Comparison of ENCODE assay signal across 9 cellular contexts in the genomic region with DNA sequence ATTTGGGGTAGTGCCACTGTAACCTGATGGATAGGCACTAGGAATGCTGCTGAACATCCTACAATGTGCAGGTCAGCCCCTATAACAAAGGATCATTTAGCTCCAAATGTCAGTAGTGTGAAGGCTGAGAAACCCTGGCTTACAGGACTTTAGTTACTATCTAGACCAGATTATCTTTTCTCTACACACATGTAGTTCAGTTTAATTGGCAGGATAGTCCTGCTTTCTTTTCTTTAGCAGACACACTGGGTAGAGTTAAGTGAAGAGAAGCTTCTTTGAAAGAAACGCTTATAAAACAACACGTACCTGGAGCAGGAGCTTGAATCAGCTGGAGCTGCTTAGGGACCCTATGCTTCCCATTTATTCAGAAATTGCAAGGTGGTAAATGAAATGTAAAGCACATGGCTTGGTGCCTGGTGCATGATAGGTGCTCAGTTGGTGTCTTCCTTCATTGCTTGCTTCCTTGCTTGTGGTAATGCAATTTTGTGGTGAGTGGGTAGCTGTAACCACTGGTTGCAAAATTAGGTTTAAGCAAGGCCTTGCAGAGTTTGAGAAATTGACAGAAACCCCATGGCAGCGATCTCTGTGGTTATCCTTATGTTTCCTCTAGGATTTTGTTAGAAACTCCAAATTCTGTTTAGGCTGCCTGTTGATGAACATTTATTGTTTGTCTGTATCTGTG. TPM values are rescaled to one million over a fixed set of nuclear protein-coding genes. Genes with fewer than 3 reads are reported as not detected.
DNase-seq lines count a peak whose midpoint lies in the region; ATAC-seq, FAIRE-seq and TF ChIP-seq lines count a peak whose summit lies in the region.
"Had no signal": no experiment of that assay in that cellular context is flagged by ENCODE, and none has a peak within 500 bp of the region (broad histone marks: within the 10 kb centered on the region; RNA-seq: fewer than 3 reads in every experiment).

No MANE protein-coding gene starts in this region.

- peaks cover 12% of the 10 kb centered on the region for H4K20me1 ChIP-seq in K562 (replicated peaks; ENCODE audit: control insufficient read depth, insufficient read depth, low read length)

- H3K9me3 ChIP-seq in K562 (replicated peaks; ENCODE audit: control insufficient read depth, insufficient read depth, low read depth, low read length), result no peaks in the 10 kb centered on the region
- H3K9me3 ChIP-seq: tibial nerve had no signal

- no peak for TF ChIP-seq POLR2A in GM12891 (IDR thresholded peaks at IDR 0.05; ENCODE audit: low read depth, low read length)
- TF ChIP-seq POLR2A in K562 (conservative IDR thresholded peaks at IDR 0.05), result no peak

- POLR2A ChIA-PET in K562 (lab: Yijun Ruan, JAX), result interaction anchor here (1.5 kb wide), 1 partner anchor 10 kb away, joined by 4 read pairs; a partner anchor contains a TSS

- H3K9ac ChIP-seq in K562 (ENCODE audit: insufficient read depth in 1 of 2, low read depth in 2 of 2, low read length in 2 of 2), result peak overlapping the region in 1 of 2 experiments; percentile 17; a peak in 1 of 4 replicates

- no peak for TF ChIP-seq RAD21 in K562 (CRISPR knock-in tag; conservative IDR thresholded peaks at IDR 0.05 in 1 of 2, IDR thresholded peaks at IDR 0.05 in 1 of 2)

- intact Hi-C loops in K562 (cut with micrococcal nuclease), result no loop called here

- H3K79me2 ChIP-seq in K562 (ENCODE audit: control insufficient read depth, insufficient read depth, low read length), result peaks cover 85% of the 10 kb centered on the region

- H3K36me3 ChIP-seq in K562 (ENCODE audit: control insufficient read depth, insufficient read depth, low read length), result peaks cover 9% of the 10 kb centered on the region; the same call in 1 of the 3 replicates
- H3K36me3 ChIP-seq: tibial nerve had no signal

- peak; percentile 38 for FAIRE-seq in GM12891 (lab: Jason Lieb, UNC)
- FAIRE-seq in K562 (lab: Jason Lieb, UNC), result no peak

- no TSS peak for BruUV-seq in K562 (replicated peaks; lab: Mats Ljungman, UMichigan)

- H3K9me1 ChIP-seq in K562 (ENCODE audit: control insufficient read depth, insufficient read depth, low read length), result no peaks in the 10 kb centered on the region

- 36% methylated on average over 3 of the region's 3 CpGs for WGBS in K562 (ENCODE audit: insufficient coverage, low coverage, missing lambda C conversion rate)

- in situ Hi-C loops in K562 (cut with MboI), result no loop called here

- no peak for TF ChIP-seq CTCF in K562 (IDR thresholded peaks at IDR 0.05 in 2 of 3, conservative IDR thresholded peaks at IDR 0.05 in 1 of 3; ENCODE audit: insufficient read depth in 2 of 3, low read depth in 1 of 3, low read length in 3 of 3)

- no peaks in the 10 kb centered on the region for H3K27me3 ChIP-seq in K562 (ENCODE audit: control insufficient read depth in 2 of 2, insufficient read depth in 2 of 2, low read length in 2 of 2)
- H3K27me3 ChIP-seq: tibial nerve had no signal

- DNase-seq in GM12891 (ENCODE audit: insufficient read length, low spot score) (no peak), NOMO-1 treated with DMSO at 0.1 percent for 48 hours (lab: John Stamatoyannopoulos, UW; ENCODE audit: unreplicated experiment) (peak; percentile 95), K562 (ENCODE audit: extremely low read depth in 1 of 4, low spot score in 3 of 4) (no peak), renal cortical epithelial cell (ENCODE audit: low read depth) (peak; percentile 56), AG20443 (ENCODE audit: low spot score) (no peak)
- no peak for DNase-seq in stimulated activated CD4-positive, alpha-beta T cell treated with anti-CD3 and anti-CD28 coated beads, Interleukin-15, amount 100 ng/mL, for 24 hours
- DNase-seq: NCI-H146 had no signal

- TF ChIP-seq EP300 in K562 (IDR thresholded peaks at IDR 0.05; ENCODE audit: low read length), result no peak

- ATAC-seq in K562, result no peak
- no peak for ATAC-seq in GM21619 (IDR thresholded peaks at IDR 0.05; ENCODE audit: unreplicated experiment)

- peaks cover 11 to 37% of the 10 kb centered on the region in 2 experiments for H3K4me1 ChIP-seq in K562 (replicated peaks in 1 of 2; ENCODE audit: control insufficient read depth in 2 of 2, insufficient read depth in 2 of 2, low read length in 2 of 2)

- no peak overlapping the region for H2AFZ ChIP-seq in K562 (ENCODE audit: low read depth, low read length)

- H3K4me2 ChIP-seq in K562 (ENCODE audit: insufficient read depth, low read length), result no peak overlapping the region

- H3K27ac ChIP-seq in K562 (ENCODE audit: extremely low read depth, low read depth, low read length), result no peak overlapping the region
- H3K27ac ChIP-seq: tibial nerve had no signal

- no peak overlapping the region for H3K4me3 ChIP-seq in K562
- H3K4me3 ChIP-seq: tibial nerve had no signal

- CTCF ChIA-PET in K562 (lab: Yijun Ruan, JAX; ENCODE audit: low intra/inter-chr PET ratio), result no interaction called here

TF ChIP-seq in GM12891, 5 proteins besides CTCF, POLR2A, EP300 and RAD21:
- TF ChIP-seq PAX5 (IDR thresholded peaks at IDR 0.05; ENCODE audit: insufficient read depth, low read length, severe bottlenecking), result no peak
- TF ChIP-seq SPI1 (IDR thresholded peaks at IDR 0.05; ENCODE audit: low read depth, low read length), result 0 out of 2 replicates have a peak, but pooled peaks have one; percentile 12
TF ChIP-seq in GM12891: peak in this region for 1.

TF ChIP-seq in K562, 482 proteins besides CTCF, POLR2A, EP300 and RAD21 (continues in another document):
- no peak for TF ChIP-seq KAT2B (IDR thresholded peaks at IDR 0.05; ENCODE audit: low read depth, low read length)

RNA-seq across cellular contexts. Expression of a gene that starts 9.4 kb away (rescaled TPM):
- 47.5 TPM for polyA plus RNA-seq in GM12891 (2012; ENCODE audit: low read depth, missing spikeins)
- total RNA-seq in K562 (2011; cell fraction: chromatin; rRNA removed; ENCODE audit: low replicate concordance), result 42.0 and 73.0 TPM in 2 replicates
- total RNA-seq in K562 (2011; cell fraction: nucleolus; rRNA removed), result 27.7 and 29.2 TPM in 2 replicates
- 44.9 and 62.3 TPM in 2 replicates for total RNA-seq in K562 (2011; cell fraction: nucleoplasm; rRNA removed)
- total RNA-seq in K562 (2014; rRNA removed) (69.1 and 74.8 TPM in 2 replicates), K562 (2014; rRNA removed; fragmentation: Illumina TruSeq; extraction: Trizol) (81.2 and 105 TPM in 2 replicates), K562 (2015; rRNA removed; fragmentation: Illumina TruSeq; extraction: Trizol) (80.9 and 82.2 TPM in 2 replicates), K562 (2021) (65.8 and 66.1 TPM in 2 replicates), renal cortical epithelial cell (164 and 204 TPM in 2 replicates)
- polyA plus RNA-seq in K562 (2011; rRNA removed) (85.0 and 107 TPM in 2 replicates), K562 (2014; fragmentation: Illumina TruSeq; extraction: Trizol) (67.6 and 79.1 TPM in 2 replicates), K562 (2014; fragmentation: Nextera tagmentation; extraction: Ambion mirVana) (10 to 100 TPM; 12.2 to 16.3 TPM), K562 (2014; rRNA removed) (70.8 and 86.0 TPM in 2 replicates)
- 27.8 and 39.5 TPM in 2 replicates for polyA plus RNA-seq in K562 (2011; cell fraction: cytosol; rRNA removed)
- 9.7 and 27.7 TPM in 2 replicates for polyA plus RNA-seq in K562 (2011; cell fraction: nucleus; rRNA removed)
- polyA plus RNA-seq in K562 (2012), result 58.8 and 97.2 TPM in 2 replicates
- 39.8 and 63.4 TPM in 2 replicates for polyA minus RNA-seq in K562 (2011; rRNA and poly(A)+ RNA removed)
- polyA minus RNA-seq in K562 (2011; cell fraction: cytosol; rRNA and poly(A)+ RNA removed), result 24.4 and 27.4 TPM in 2 replicates
- polyA minus RNA-seq in K562 (2011; cell fraction: nucleus; rRNA and poly(A)+ RNA removed), result 16.8 and 24.0 TPM in 2 replicates

RNA-seq across cellular contexts. Expression of a gene that starts 43.6 kb away (rescaled TPM):
- polyA plus RNA-seq in GM12891 (2012; ENCODE audit: low read depth, missing spikeins), result 0.17 TPM
- not detected in 2 replicates for total RNA-seq in K562 (2011; cell fraction: chromatin; rRNA removed; ENCODE audit: low replicate concordance)
- total RNA-seq in K562 (2011; cell fraction: nucleolus; rRNA removed), result not detected in 2 replicates
- not detected in 2 replicates for total RNA-seq in K562 (2011; cell fraction: nucleoplasm; rRNA removed)
- not detected in 2 replicates for total RNA-seq in K562 (2014; rRNA removed)
- total RNA-seq in K562 (2014; rRNA removed; fragmentation: Illumina TruSeq; extraction: Trizol), result not detected in 2 replicates
- not detected in 2 replicates for total RNA-seq in K562 (2015; rRNA removed; fragmentation: Illumina TruSeq; extraction: Trizol)
- total RNA-seq in K562 (2021), result not detected in 2 replicates
- not detected in 2 replicates for polyA plus RNA-seq in K562 (2011; rRNA removed)
- polyA plus RNA-seq in K562 (2011; cell fraction: cytosol; rRNA removed), result not detected in 2 replicates
- polyA plus RNA-seq in K562 (2011; cell fraction: nucleus; rRNA removed), result not detected in 2 replicates
- polyA plus RNA-seq in K562 (2012), result 0.13 and 0.14 TPM in 2 replicates
- not detected in 2 replicates for polyA plus RNA-seq in K562 (2014; fragmentation: Illumina TruSeq; extraction: Trizol)
- under 1 TPM in 1 of 2 experiments, not detected in 1; 0.07 TPM for polyA plus RNA-seq in K562 (2014; fragmentation: Nextera tagmentation; extraction: Ambion mirVana)
- not detected in 2 replicates for polyA plus RNA-seq in K562 (2014; rRNA removed)
- polyA minus RNA-seq in K562 (2011; rRNA and poly(A)+ RNA removed), result not detected in 2 replicates
- polyA minus RNA-seq in K562 (2011; cell fraction: cytosol; rRNA and poly(A)+ RNA removed), result not detected in 2 replicates
- not detected in 2 replicates for polyA minus RNA-seq in K562 (2011; cell fraction: nucleus; rRNA and poly(A)+ RNA removed)
- 0.05 TPM in 1 of 2 replicates, not detected in the other for total RNA-seq in renal cortical epithelial cell

RNA-seq across cellular contexts. Expression of a gene that starts 55.0 kb away (rescaled TPM):
- polyA plus RNA-seq in GM12891 (2012; ENCODE audit: low read depth, missing spikeins), result 0.06 TPM
- not detected in 2 replicates for total RNA-seq in K562 (2011; cell fraction: chromatin; rRNA removed; ENCODE audit: low replicate concordance)
- not detected in 2 replicates for total RNA-seq in K562 (2011; cell fraction: nucleolus; rRNA removed)
- total RNA-seq in K562 (2011; cell fraction: nucleoplasm; rRNA removed), result 0.15 TPM in 1 of 2 replicates, not detected in the other
- total RNA-seq in K562 (2014; rRNA removed) (not detected in 2 replicates), K562 (2014; rRNA removed; fragmentation: Illumina TruSeq; extraction: Trizol) (not detected in 2 replicates), K562 (2015; rRNA removed; fragmentation: Illumina TruSeq; extraction: Trizol) (not detected in 2 replicates), K562 (2021) (not detected in 2 replicates), renal cortical epithelial cell (0.10 TPM in 1 of 2 replicates, not detected in the other)
- polyA plus RNA-seq in K562 (2011; rRNA removed) (0.03 and 0.04 TPM in 2 replicates), K562 (2014; fragmentation: Illumina TruSeq; extraction: Trizol) (not detected in 2 replicates), K562 (2014; fragmentation: Nextera tagmentation; extraction: Ambion mirVana) (not detected), K562 (2014; rRNA removed) (not detected in 2 replicates)
- polyA plus RNA-seq in K562 (2011; cell fraction: cytosol; rRNA removed), result not detected in 2 replicates
- 0.08 and 0.11 TPM in 2 replicates for polyA plus RNA-seq in K562 (2011; cell fraction: nucleus; rRNA removed)
- polyA plus RNA-seq in K562 (2012), result not detected in 2 replicates
- not detected in 2 replicates for polyA minus RNA-seq in K562 (2011; rRNA and poly(A)+ RNA removed)
- polyA minus RNA-seq in K562 (2011; cell fraction: cytosol; rRNA and poly(A)+ RNA removed), result not detected in 2 replicates
- not detected in 2 replicates for polyA minus RNA-seq in K562 (2011; cell fraction: nucleus; rRNA and poly(A)+ RNA removed)

Comparison
In these comparisons a context has a peak if more than half of its experiments do, and no peak if none do; other contexts are left out.
1. DNase-seq: peak in NOMO-1 treated with DMSO at 0.1 percent for 48 hours (single experiment) and renal cortical epithelial cell (single experiment); none in GM12891 (single experiment), K562 (0 of 4), stimulated activated CD4-positive, alpha-beta T cell treated with anti-CD3 and anti-CD28 coated beads, Interleukin-15, amount 100 ng/mL, for 24 hours (single experiment) and AG20443 (single experiment).